ENCODE assay signal across 23 cellular contexts in genomic region chr15:59334063-59334415, GRCh38. TPM values are rescaled to one million over a fixed set of nuclear protein-coding genes. Genes with fewer than 3 reads are reported as not detected.
DNase-seq lines count a peak whose midpoint lies in the region; ATAC-seq, FAIRE-seq and TF ChIP-seq lines count a peak whose summit lies in the region.
"Had no signal": no experiment of that assay in that cellular context is flagged by ENCODE, and none has a peak within 500 bp of the region (broad histone marks: within the 10 kb centered on the region; RNA-seq: fewer than 3 reads in every experiment).

No MANE protein-coding gene starts in this region.

- RAD21 ChIA-PET in GM12878 (lab: Charles Lee; ENCODE audit: unreplicated experiment) = interaction anchor here (0.9 to 1.0 kb wide), 3 partner anchors 14 to 36 kb away, joined by 3 to 4 read pairs (median 3); no protein-coding TSS in a partner anchor

- SMC1A ChIA-PET in GM12878 (lab: Charles Lee; ENCODE audit: uncharacterized antibody, unreplicated experiment) = interaction anchor here (0.7 to 3.9 kb wide), 8 partner anchors 9 to 88 kb away, joined by 3 to 25 read pairs (median 6); no protein-coding TSS in a partner anchor

- no peak overlapping the region for H3K56ac ChIP-seq in IMR-90 (ENCODE audit: extremely low read depth, insufficient read depth, low read length)

- no peaks in the 10 kb centered on the region for H3K9me3 ChIP-seq in Caco-2
- H3K9me3 ChIP-seq in IMR-90 (ENCODE audit: control insufficient read depth, insufficient read depth, low read length) = no peaks in the 10 kb centered on the region
- H3K9me3 ChIP-seq in GM12878 (replicated peaks; ENCODE audit: control insufficient read depth, insufficient read depth, low read length) = peaks cover 1% of the 10 kb centered on the region
- H3K9me3 ChIP-seq in gastroesophageal sphincter = no peaks in the 10 kb centered on the region
- H3K9me3 ChIP-seq: BE2C, SJSA1 had no signal

- H3K27me3 Mint-ChIP-seq in Caco-2 (ENCODE audit: insufficient read depth, unreplicated experiment) = no peaks in the 10 kb centered on the region
- H3K27me3 Mint-ChIP-seq in GM23338 (ENCODE audit: insufficient read depth, low read depth, poor library complexity) = peaks cover 4% of the 10 kb centered on the region

- H3K23ac ChIP-seq in IMR-90 (ENCODE audit: low read depth, low read length) = no peak overlapping the region

- H2BK20ac ChIP-seq in IMR-90 (ENCODE audit: low read depth, low read length) = no peak overlapping the region

- no peak overlapping the region for H3K27ac ChIP-seq in IMR-90 (ENCODE audit: insufficient read depth, low read length)
- H3K27ac ChIP-seq in GM12878 (ENCODE audit: control insufficient read depth, insufficient read depth) = no peak overlapping the region
- no peak overlapping the region for H3K27ac ChIP-seq in GM23338 (ENCODE audit: low read depth)
- H3K27ac ChIP-seq in gastroesophageal sphincter = no peak overlapping the region
- H3K27ac ChIP-seq: HL-60, SJSA1 had no signal

- H4K91ac ChIP-seq in IMR-90 (ENCODE audit: insufficient read depth, low read depth, low read length) = no peak overlapping the region

- WGBS in IMR-90 (ENCODE audit: extremely low coverage in 2 of 2, insufficient read length in 1 of 2), 2 experiments = 100% methylated on average over 2 of the region's 4 CpGs; no CpG with 5 or more reads in 1 of the 2 experiments
- 89% methylated on average over 4 of the region's 4 CpGs for WGBS in GM12878 (ENCODE audit: insufficient coverage, insufficient replicate concordance, low lambda C conversion rate, missing lambda C conversion rate)
- 78 to 100% methylated on average over 2 to 3 of the region's 4 CpGs for WGBS in gastroesophageal sphincter (ENCODE audit: low coverage in 1 of 2), 2 donors

- no peaks in the 10 kb centered on the region for H3K36me3 ChIP-seq in Caco-2 (ENCODE audit: control insufficient read depth, insufficient read depth, low read length)
- H3K36me3 ChIP-seq in IMR-90 (ENCODE audit: control insufficient read depth, insufficient read depth, low read length) = no peaks in the 10 kb centered on the region
- H3K36me3 ChIP-seq in GM12878 (ENCODE audit: control insufficient read depth in 2 of 2, insufficient read depth in 2 of 2, low read length in 1 of 2) = peaks cover 0 to 5% of the 10 kb centered on the region in 2 experiments; a peak in 1 of 4 replicates
- no peaks in the 10 kb centered on the region for H3K36me3 ChIP-seq in GM23338 (ENCODE audit: insufficient read depth)
- H3K36me3 ChIP-seq in gastroesophageal sphincter = no peaks in the 10 kb centered on the region
- H3K36me3 ChIP-seq: BE2C, SJSA1 had no signal

- H3K9me2 ChIP-seq in GM23338 (ENCODE audit: insufficient read depth) = no peaks in the 10 kb centered on the region

- H3K18ac ChIP-seq in IMR-90 (ENCODE audit: low read depth, low read length) = no peak overlapping the region

- H3K4me3 Mint-ChIP-seq in Caco-2 (ENCODE audit: unreplicated experiment) (no peak overlapping the region), GM23338 (no peak overlapping the region)
- H3K4me3 Mint-ChIP-seq: T-cell had no signal

- ATAC-seq in IMR-90 (ENCODE audit: low read depth) (no peak), GM12878 (no peak), GM23338 (no peak), gastroesophageal sphincter (no peak)
- ATAC-seq in stimulated activated naive CD8-positive, alpha-beta T cell treated with anti-CD3 and anti-CD28 coated beads, Interleukin-15, Interleukin-2, amounts not matched to agents 100 U/mL and 50 U/mL, for 24 hours = no peak
- ATAC-seq: K562, T-cell had no signal

- H3K4me2 ChIP-seq in IMR-90 (ENCODE audit: low read depth, low read length) = peak overlapping the region; percentile 28; the same call in 1 of the 2 replicates
- peak overlapping the region; percentile 26; the same call in 1 of the 2 replicates for H3K4me2 ChIP-seq in GM12878 (ENCODE audit: control insufficient read depth, insufficient read depth)
- no peak overlapping the region for H3K4me2 ChIP-seq in GM23338

- TF ChIP-seq POLR2A in IMR-90 (IDR thresholded peaks at IDR 0.05; ENCODE audit: low read depth, low read length) (no peak), GM12878 (IDR thresholded peaks at IDR 0.05; ENCODE audit: low read depth, low read length) (no peak), gastroesophageal sphincter (IDR thresholded peaks at IDR 0.05) (no peak)

- peaks cover 41% of the 10 kb centered on the region for H3K4me1 Mint-ChIP-seq in Caco-2 (ENCODE audit: low read depth, unreplicated experiment)
- peaks cover 31% of the 10 kb centered on the region; the same call in 2 of the 3 replicates for H3K4me1 Mint-ChIP-seq in GM23338
- H3K4me1 Mint-ChIP-seq: T-cell had no signal

- POLR2A ChIA-PET in Caco-2 (lab: Charles Lee) (no interaction called here), IMR-90 (lab: Charles Lee; ENCODE audit: unreplicated experiment) (no interaction called here), GM12878 (lab: Charles Lee) (interaction anchor here (0.5 to 1.4 kb wide), 3 partner anchors 15 to 31 kb away, joined by 3 to 4 read pairs (median 4); no protein-coding TSS in a partner anchor)

- CTCF ChIA-PET in Caco-2 (lab: Charles Lee) = no interaction called here
- CTCF ChIA-PET in IMR-90 (lab: Yijun Ruan, JAX) = interaction anchor here (0.7 kb wide), 1 partner anchor 700 kb away, joined by 5 read pairs; no protein-coding TSS in a partner anchor
- CTCF ChIA-PET in GM12878 (lab: Yijun Ruan, JAX) = interaction anchor here (0.7 to 1.6 kb wide), 4 partner anchors 12 to 55 kb away, joined by 3 to 4 read pairs (median 4); no protein-coding TSS in a partner anchor

- no peaks in the 10 kb centered on the region for H3K9me3 Mint-ChIP-seq in Caco-2 (ENCODE audit: unreplicated experiment)
- peaks cover 2% of the 10 kb centered on the region; the same call in 1 of the 3 replicates for H3K9me3 Mint-ChIP-seq in GM23338
- H3K9me3 Mint-ChIP-seq: T-cell had no signal

- peaks cover 24% of the 10 kb centered on the region for H3K36me3 Mint-ChIP-seq in Caco-2 (ENCODE audit: insufficient read depth, unreplicated experiment)
- H3K36me3 Mint-ChIP-seq in GM23338 (ENCODE audit: low read depth) = no peaks in the 10 kb centered on the region; the same call in 2 of the 3 replicates
- H3K36me3 Mint-ChIP-seq: T-cell had no signal

- no peak for TF ChIP-seq CTCF in Caco-2 (IDR thresholded peaks at IDR 0.05; ENCODE audit: insufficient read depth in 1 of 2, low read depth in 1 of 2, low read length in 1 of 2, severe bottlenecking in 1 of 2, unreplicated experiment in 1 of 2)
- TF ChIP-seq CTCF in IMR-90 (conservative IDR thresholded peaks at IDR 0.05; ENCODE audit: low read depth, low read length) = no peak
- TF ChIP-seq CTCF in GM12878 (IDR thresholded peaks at IDR 0.05 in 2 of 3, conservative IDR thresholded peaks at IDR 0.05 in 1 of 3; ENCODE audit: control insufficient read depth in 2 of 3, extremely low read depth in 1 of 3, insufficient read depth in 1 of 3, low read depth in 3 of 3, low read length in 3 of 3) = no peak
- no peak for TF ChIP-seq CTCF in GM23338 (conservative IDR thresholded peaks at IDR 0.05; ENCODE audit: low read depth in 2 of 2)
- no peak for TF ChIP-seq CTCF in gastroesophageal sphincter (IDR thresholded peaks at IDR 0.05)

- H3K79me2 ChIP-seq in GM12878 (ENCODE audit: control insufficient read depth, insufficient read depth, low read length) = peaks cover 93% of the 10 kb centered on the region
- H3K79me2 ChIP-seq in GM23338 (replicated peaks; ENCODE audit: insufficient read depth) = peaks cover 82% of the 10 kb centered on the region

- no peak overlapping the region for H4K8ac ChIP-seq in IMR-90 (ENCODE audit: low read depth in 2 of 2, low read length in 2 of 2)

- H3K4me1 ChIP-seq in Caco-2 = peaks cover 30% of the 10 kb centered on the region
- peaks cover 13% of the 10 kb centered on the region for H3K4me1 ChIP-seq in IMR-90 (ENCODE audit: control insufficient read depth, insufficient read depth, low read length)
- peaks cover 73% of the 10 kb centered on the region for H3K4me1 ChIP-seq in GM12878 (ENCODE audit: control insufficient read depth, insufficient read depth, low read length)
- peaks cover 22% of the 10 kb centered on the region; the same call in 1 of the 2 replicates for H3K4me1 ChIP-seq in GM23338 (ENCODE audit: insufficient read depth)
- H3K4me1 ChIP-seq in gastroesophageal sphincter = peaks cover 0 to 14% (median 8%) of the 10 kb centered on the region in 3 donors
- H3K4me1 ChIP-seq: BE2C had no signal

- no peak overlapping the region for H3K9ac ChIP-seq in IMR-90 (ENCODE audit: low read depth, low read length)
- no peak overlapping the region for H3K9ac ChIP-seq in GM12878 (ENCODE audit: control insufficient read depth, insufficient read depth, low read length)

- FAIRE-seq in GM12878 (lab: Jason Lieb, UNC) = no peak
- FAIRE-seq: D721Med, G401.6, K562 had no signal

- dilution Hi-C loops in IMR-90 (cut with HindIII; ENCODE audit: low sequenced_read_pairs, unreplicated experiment) = no loop called here

- no peak for TF ChIP-seq RAD21 in IMR-90 (IDR thresholded peaks at IDR 0.05; ENCODE audit: low read length)
- no peak for TF ChIP-seq RAD21 in GM12878 (IDR thresholded peaks at IDR 0.05; ENCODE audit: insufficient read depth, low read depth, low read length)

- no peak overlapping the region for H2AK9ac ChIP-seq in IMR-90 (replicated peaks; ENCODE audit: low read depth, low read length, poor library complexity)

- H3K14ac ChIP-seq in IMR-90 (replicated peaks; ENCODE audit: low read depth, low read length) = no peak overlapping the region

- TF ChIP-seq EP300 in GM12878 (IDR thresholded peaks at IDR 0.05; ENCODE audit: borderline replicate concordance in 1 of 2, control insufficient read depth in 1 of 2, low read depth in 2 of 2, low read length in 2 of 2) (no peak), gastroesophageal sphincter (IDR thresholded peaks at IDR 0.05) (no peak)

- H4K5ac ChIP-seq in IMR-90 (ENCODE audit: low read depth, low read length) = no peak overlapping the region

- no peak overlapping the region for H3K4ac ChIP-seq in IMR-90 (ENCODE audit: low read depth, low read length)

- peaks cover 7% of the 10 kb centered on the region for H3K9me1 ChIP-seq in IMR-90 (ENCODE audit: insufficient read depth, low read length)

- H2BK5ac ChIP-seq in IMR-90 (ENCODE audit: low read depth, low read length, poor library complexity, severe bottlenecking) = no peak overlapping the region

- no peak overlapping the region for H2BK15ac ChIP-seq in IMR-90 (ENCODE audit: low read depth, low read length)

- no TSS peak for BruUV-seq in Caco-2 (replicated peaks; lab: Mats Ljungman, UMichigan)
- BruUV-seq in IMR-90 (replicated peaks; lab: Mats Ljungman, UMichigan) = no TSS peak
- BruUV-seq in GM12878 (replicated peaks; lab: Mats Ljungman, UMichigan) = no TSS peak

- H3K27me3 ChIP-seq in Caco-2 (replicated peaks; ENCODE audit: control insufficient read depth, insufficient read depth, low read length) = no peaks in the 10 kb centered on the region
- H3K27me3 ChIP-seq in IMR-90 (ENCODE audit: control insufficient read depth, insufficient read depth, low read length) = no peaks in the 10 kb centered on the region
- H3K27me3 ChIP-seq in GM12878 (replicated peaks in 1 of 2; ENCODE audit: control insufficient read depth in 2 of 2, insufficient read depth in 2 of 2, low read length in 1 of 2) = no peaks in the 10 kb centered on the region
- no peaks in the 10 kb centered on the region for H3K27me3 ChIP-seq in GM23338 (ENCODE audit: insufficient read depth)
- H3K27me3 ChIP-seq in gastroesophageal sphincter = no peaks in the 10 kb centered on the region
- H3K27me3 ChIP-seq: SJSA1 had no signal

- no peak for DNase-seq in Caco-2
- no peak for DNase-seq in IMR-90
- no peak for DNase-seq in GM12878 (ENCODE audit: low read depth, low spot score)
- DNase-seq in GM23338 (ENCODE audit: low spot score) = no peak
- DNase-seq in hippocampal formation (lab: John Stamatoyannopoulos, UW) = no peak
- no peak for DNase-seq in stimulated activated naive CD8-positive, alpha-beta T cell treated with anti-CD3 and anti-CD28 coated beads, Interleukin-15, Interleukin-2, amounts not matched to agents 100 U/mL and 50 U/mL, for 24 hours
- DNase-seq: BE2C, GOT3, Kasumi-1, NCI-H1105, NCI-H1436 treated with DMSO at 0.1 percent for 48 hours, NCI-H187 treated with DMSO at 0.1 percent for 48 hours, NCI-H446, NCI-H524 treated with DMSO at 0.1 percent for 48 hours, NCI-H774, Right ventricle myocardium superior, T-cell had no signal

- H4K20me1 ChIP-seq in IMR-90 (ENCODE audit: insufficient read depth, low read length) (peaks cover 16% of the 10 kb centered on the region; the same call in 1 of the 2 replicates), GM12878 (ENCODE audit: control insufficient read depth, insufficient read depth) (no peaks in the 10 kb centered on the region), GM23338 (replicated peaks; ENCODE audit: insufficient read depth) (no peaks in the 10 kb centered on the region; the same call in none of the 2 replicates)

- H2AFZ ChIP-seq in IMR-90 (replicated peaks; ENCODE audit: low read length, poor library complexity) (no peak overlapping the region), GM12878 (ENCODE audit: control insufficient read depth, low read depth, low read length) (no peak overlapping the region), GM23338 (no peak overlapping the region)

- H3K4me3 ChIP-seq in Caco-2 (ENCODE audit: low read depth, low read length) (no peak overlapping the region), IMR-90 (ENCODE audit: insufficient read depth, low read depth, low read length) (no peak overlapping the region), GM12878 (no peak overlapping the region), GM23338 (no peak overlapping the region), gastroesophageal sphincter (no peak overlapping the region)
- H3K4me3 ChIP-seq: K562, SJSA1 had no signal

- intact Hi-C loops in Caco-2 (cut with micrococcal nuclease; ENCODE audit: unreplicated experiment) (no loop called here), IMR-90 (cut with micrococcal nuclease) (no loop called here), GM12878 (cut with micrococcal nuclease; ENCODE audit: unreplicated experiment) (no loop called here)

- no peaks in the 10 kb centered on the region for H3F3A ChIP-seq in GM23338 (replicated peaks; ENCODE audit: low read depth)

- in situ Hi-C loops in IMR-90 (cut with MboI; ENCODE audit: low sequenced_read_pairs) = no loop called here
- in situ Hi-C loops in GM12878 (cut with MboI) = no loop called here

- peaks cover 47 to 64% of the 10 kb centered on the region in 2 experiments for H3K79me1 ChIP-seq in IMR-90 (ENCODE audit: low read depth in 1 of 2, low read length in 2 of 2)

- no peak overlapping the region for H2AK5ac ChIP-seq in IMR-90 (ENCODE audit: low read depth, low read length)

- H3K27ac Mint-ChIP-seq in Caco-2 (ENCODE audit: unreplicated experiment) = peak overlapping the region; percentile 13
- no peak overlapping the region for H3K27ac Mint-ChIP-seq in GM23338
- H3K27ac Mint-ChIP-seq: T-cell had no signal

- H2BK120ac ChIP-seq in IMR-90 (ENCODE audit: low read depth, low read length) = no peak overlapping the region

RNA-seq across cellular contexts. Expression of gene MYO1E, which starts 38.6 kb away (rescaled TPM):
- 182 and 187 TPM in 2 replicates for total RNA-seq in Caco-2 (2022)
- 35.8 and 37.3 TPM in 2 replicates for total RNA-seq in IMR-90 (2012; rRNA removed)
- polyA plus RNA-seq in IMR-90 (2012; rRNA removed) = 13.4 and 13.5 TPM in 2 replicates
- 15.1 and 17.9 TPM in 2 replicates for polyA plus RNA-seq in IMR-90 (2012; cell fraction: cytosol; rRNA removed)
- 13.0 and 24.0 TPM in 2 replicates for polyA plus RNA-seq in IMR-90 (2012; cell fraction: nucleus; rRNA removed; ENCODE audit: low replicate concordance)
- 732 and 834 TPM in 2 replicates for total RNA-seq in GM12878 (2013; cell fraction: nucleolus; rRNA removed)
- 55.9 and 59.3 TPM in 2 replicates for total RNA-seq in GM12878 (2014; rRNA removed)
- total RNA-seq in GM12878 (2014; rRNA removed; fragmentation: Illumina TruSeq; extraction: Trizol) = 70.5 and 76.5 TPM in 2 replicates
- total RNA-seq in GM12878 (2021) = 256 and 266 TPM in 2 replicates
- 15.6 TPM for polyA plus RNA-seq in GM12878 (2011; ENCODE audit: low read depth)
- 33.3 and 68.3 TPM in 2 replicates for polyA plus RNA-seq in GM12878 (2011; rRNA removed)
- polyA plus RNA-seq in GM12878 (2011; cell fraction: cytosol; rRNA removed) = 16.2 and 18.4 TPM in 2 replicates
- polyA plus RNA-seq in GM12878 (2011; cell fraction: nucleus; rRNA removed) = 21.3 TPM in 2 replicates
- 92.0 and 138 TPM in 2 replicates for polyA plus RNA-seq in GM12878 (2012)
- polyA plus RNA-seq in GM12878 (2014; fragmentation: Illumina TruSeq; extraction: Trizol) = 77.9 and 93.5 TPM in 2 replicates
- polyA plus RNA-seq in GM12878 (2014; fragmentation: Nextera tagmentation; extraction: Ambion mirVana) = 10 to 100 TPM; 10.3 to 27.5 TPM
- polyA plus RNA-seq in GM12878 (2014; rRNA removed) = 43.7 and 46.9 TPM in 2 replicates
- polyA plus RNA-seq in GM12878 (2016; fragmentation: Nextera tagmentation; extraction: Ambion mirVana) = 100 to 1,000 TPM; 189 to 191 TPM
- polyA minus RNA-seq in GM12878 (2011; rRNA and poly(A)+ RNA removed) = 25.2 and 53.3 TPM in 2 replicates
- 11.1 TPM in 2 replicates for polyA minus RNA-seq in GM12878 (2011; cell fraction: cytosol; rRNA and poly(A)+ RNA removed)
- polyA minus RNA-seq in GM12878 (2011; cell fraction: nucleus; rRNA and poly(A)+ RNA removed) = 42.3 and 48.9 TPM in 2 replicates
- 99.4 and 131 TPM in 2 replicates for total RNA-seq in GM23338 (2014; rRNA removed; shearing (Covaris generic))
- polyA plus RNA-seq in GM23338 (2016; fragmentation: Nextera tagmentation; extraction: Ambion mirVana) = 68.3 and 70.7 TPM in 2 replicates
- total RNA-seq in gastroesophageal sphincter = 10 to 100 TPM; 49.7 to 76.1 (median 65.6) TPM
